ENCODE assay signal across 9 cellular contexts in genomic region chr19:8487137-8487851, GRCh38. TPM values are rescaled to one million over a fixed set of nuclear protein-coding genes. Genes with fewer than 3 reads are reported as not detected.
DNase-seq lines count a peak whose midpoint lies in the region; ATAC-seq and TF ChIP-seq lines count a peak whose summit lies in the region.
"Had no signal": no experiment of that assay in that cellular context is flagged by ENCODE, and none has a peak within 500 bp of the region (broad histone marks: within the 10 kb centered on the region; RNA-seq: fewer than 3 reads in every experiment).

No MANE protein-coding gene starts in this region.

- CTCF ChIA-PET in RWPE1 (lab: Yijun Ruan, JAX), result interaction anchor here (0.6 to 1.4 kb wide), 3 partner anchors 19 to 378 kb away, joined by 4 to 7 read pairs (median 4); no protein-coding TSS in a partner anchor
- CTCF ChIA-PET in mammary epithelial cell (lab: Charles Lee; ENCODE audit: low non-redundant PET), result no interaction called here

- no peaks in the 10 kb centered on the region for H3K27me3 ChIP-seq in mammary epithelial cell (ENCODE audit: insufficient read depth, low read length)
- H3K27me3 ChIP-seq: ascending aorta had no signal

- peaks cover 17% of the 10 kb centered on the region for H3K36me3 ChIP-seq in mammary epithelial cell (ENCODE audit: insufficient read depth, low read length)

- intact Hi-C loops in mammary epithelial cell (cut with micrococcal nuclease), result loop anchor here (5.0 kb wide), 2 partner anchors 75 to 135 kb away; partner anchors contain the start of gene MARCHF2

- no peaks in the 10 kb centered on the region for H3K9me3 ChIP-seq in mammary epithelial cell (replicated peaks; ENCODE audit: insufficient read depth, low read length)
- H3K9me3 ChIP-seq: ascending aorta had no signal

- H3K36me3 Mint-ChIP-seq in nephron progenitor cell (ENCODE audit: low read depth), result peaks cover 64% of the 10 kb centered on the region

- WGBS in mammary epithelial cell (ENCODE audit: low coverage, missing lambda C conversion rate), result 82% methylated on average over 12 of the region's 13 CpGs

- no peaks in the 10 kb centered on the region for H3K4me1 Mint-ChIP-seq in nephron progenitor cell

- peaks cover 20% of the 10 kb centered on the region for H3K4me1 ChIP-seq in mammary epithelial cell (ENCODE audit: insufficient read depth, low read length)
- H3K4me1 ChIP-seq: ascending aorta had no signal

- in situ Hi-C loops in mammary epithelial cell (cut with MboI; ENCODE audit: low sequenced_read_pairs in 2 of 2) (no loop called here), ACHN (cut with HindIII; ENCODE audit: low pct_ligation_motif_present, low pct_unique_long_range_greater_than_20kb, low sequenced_read_pairs) (no loop called here)

- peaks cover 3% of the 10 kb centered on the region for H3K27me3 Mint-ChIP-seq in nephron progenitor cell (ENCODE audit: low read depth, poor library complexity)

- H3K9ac ChIP-seq in mammary epithelial cell (ENCODE audit: insufficient read depth, low read length), result no peak overlapping the region

- H4K20me1 ChIP-seq in mammary epithelial cell (ENCODE audit: insufficient read depth, low read length), result no peaks in the 10 kb centered on the region

- no peaks in the 10 kb centered on the region for H3K9me3 Mint-ChIP-seq in nephron progenitor cell

- no peak for TF ChIP-seq CTCF in RWPE1 (conservative IDR thresholded peaks at IDR 0.05; ENCODE audit: low read depth)
- TF ChIP-seq CTCF in nephron progenitor cell (IDR thresholded peaks at IDR 0.05), result no peak
- TF ChIP-seq CTCF in mammary epithelial cell (conservative IDR thresholded peaks at IDR 0.05 in 1 of 2, IDR thresholded peaks at IDR 0.05 in 1 of 2; ENCODE audit: extremely low read depth in 1 of 2, insufficient read depth in 1 of 2, low read depth in 1 of 2, low read length in 2 of 2), result no peak

- no peak overlapping the region for H3K4me2 ChIP-seq in mammary epithelial cell (ENCODE audit: insufficient read depth, low read depth, low read length)

- H3K4me3 ChIP-seq in mammary epithelial cell (replicated peaks in 1 of 3; ENCODE audit: insufficient read depth in 1 of 3, low read depth in 2 of 3, low read length in 3 of 3), result no peak overlapping the region
- H3K4me3 ChIP-seq: ascending aorta had no signal

- H2AFZ ChIP-seq in mammary epithelial cell (ENCODE audit: low read depth, low read length), result no peak overlapping the region

- peaks cover 34% of the 10 kb centered on the region for H3K79me2 ChIP-seq in mammary epithelial cell (ENCODE audit: insufficient read depth, low read length)

- H3K27ac Mint-ChIP-seq in nephron progenitor cell, result peak overlapping the region; percentile 94

- ATAC-seq in GM18520 (IDR thresholded peaks at IDR 0.05; ENCODE audit: unreplicated experiment) (peak; percentile 59), HG03460 (IDR thresholded peaks at IDR 0.05; ENCODE audit: unreplicated experiment) (no peak)

- H3K27ac ChIP-seq in RWPE1 (peak overlapping the region; percentile 89), mammary epithelial cell (ENCODE audit: insufficient read depth, low read depth, low read length) (no peak overlapping the region)

- POLR2A ChIA-PET in RWPE1 (lab: Yijun Ruan, JAX; ENCODE audit: low non-redundant PET), result interaction anchor here (1.0 kb wide), 1 partner anchor 26 kb away, joined by 3 read pairs; the partner anchor contains the start of gene ZNF414

- DNase-seq in RWPE1 (ENCODE audit: low spot score) (no peak), nephron progenitor cell (no peak), mammary epithelial cell (no peak), ACHN (no peak), NCI-H526 treated with DMSO at 0.1 percent for 48 hours (lab: John Stamatoyannopoulos, UW) (no peak)
- peak; percentile 14 for DNase-seq in activated naive CD8-positive, alpha-beta T cell treated with anti-CD3 and anti-CD28 coated beads, Interleukin-2, amount 50 U/mL, for 16 hours (ENCODE audit: low read depth, low spot score)

- H3K4me3 Mint-ChIP-seq in nephron progenitor cell, result no peak overlapping the region

- no TSS peak for BruUV-seq in mammary epithelial cell (replicated peaks; lab: Mats Ljungman, UMichigan)

- dilution Hi-C loops in mammary epithelial cell (cut with HindIII; ENCODE audit: low sequenced_read_pairs), result loop anchor here (5.0 kb wide), 1 partner anchor 95 kb away; the partner anchor contains the start of gene RAB11B

RNA-seq across cellular contexts. Expression of gene PRAM1, which starts 15.1 kb away (rescaled TPM):
- not detected for total RNA-seq in mammary epithelial cell
- polyA plus RNA-seq in mammary epithelial cell, result not detected
- polyA minus RNA-seq in mammary epithelial cell, result not detected
- total RNA-seq: ascending aorta had no signal

RNA-seq across cellular contexts. Expression of gene ZNF414, which starts 26.7 kb away (rescaled TPM):
- 10 to 100 TPM in 1 of 2 donors, 1 to 10 TPM in 1; 3.5 to 23.2 TPM for total RNA-seq in mammary epithelial cell
- polyA plus RNA-seq in mammary epithelial cell, result 7.1 TPM
- 1.3 TPM for polyA minus RNA-seq in mammary epithelial cell

RNA-seq across cellular contexts. Expression of gene HNRNPM, which starts 42.5 kb away (rescaled TPM):
- 100 to 1,000 TPM in 1 of 2 donors, 10 to 100 TPM in 1; 29.2 to 164 TPM for total RNA-seq in mammary epithelial cell
- 116 TPM for polyA plus RNA-seq in mammary epithelial cell
- polyA minus RNA-seq in mammary epithelial cell, result 100.0 TPM
